In genomic region chr20:64100566-64100888, GRCh38 we compare ENCODE assay signal across 25 cellular contexts. TPM values are rescaled to one million over a fixed set of nuclear protein-coding genes. Genes with fewer than 3 reads are reported as not detected.
"Had no signal": no experiment of that assay in that cellular context is flagged by ENCODE, and none has a peak within 500 bp of the region (broad histone marks: within the 10 kb centered on the region; RNA-seq: fewer than 3 reads in every experiment).

No MANE protein-coding gene starts in this region.

- DNase-seq: activated CD4-positive, alpha-beta T cell treated with anti-CD3 and anti-CD28 coated beads, Interleukin-2, amount 50 U/mL, for 4 hours; activated CD4-positive, CD25-positive, alpha-beta regulatory T cell; activated naive CD4-positive, alpha-beta T cell; activated naive CD8-positive, alpha-beta T cell treated with anti-CD3 and anti-CD28 coated beads, Interleukin-2, amount 50 U/mL, for 24 hours; activated T-cell treated with anti-CD3 and anti-CD28 coated beads for 4 hours; dermis blood vessel endothelial cell; effector memory CD8-positive, alpha-beta T cell; foreskin melanocyte; immature natural killer cell; nephron progenitor cell; small intestine; stimulated activated CD4-positive, alpha-beta T cell treated with anti-CD3 and anti-CD28 coated beads, Interleukin-4, amount 100 ng/mL, for 24 hours had no signal

- H3K27ac Mint-ChIP-seq: activated naive CD8-positive, alpha-beta T cell treated with anti-CD3 and anti-CD28 coated beads, Interleukin-2, amount 50 U/mL, for 24 hours; effector memory CD8-positive, alpha-beta T cell; immature natural killer cell; progenitor cell of endocrine pancreas; stimulated activated naive CD8-positive, alpha-beta T cell treated with anti-CD3 and anti-CD28 coated beads, Interleukin-15, Interleukin-2, amounts not matched to agents 100 ng/mL and 50 ng/mL, for 24 hours; type B pancreatic cell had no signal

- H3K9me3 Mint-ChIP-seq: immature natural killer cell, type B pancreatic cell had no signal

- ATAC-seq: activated naive CD8-positive, alpha-beta T cell treated with anti-CD3 and anti-CD28 coated beads, Interleukin-2, amount 50 U/mL, for 24 hours had no signal

- H3K27me3 ChIP-seq: right atrium auricular region had no signal

- H3K36me3 ChIP-seq: right atrium auricular region had no signal

- H3K4me3 Mint-ChIP-seq: activated naive CD8-positive, alpha-beta T cell treated with anti-CD3 and anti-CD28 coated beads, Interleukin-2, amount 50 U/mL, for 24 hours; nephron progenitor cell; stimulated activated naive CD8-positive, alpha-beta T cell treated with anti-CD3 and anti-CD28 coated beads, Interleukin-15, Interleukin-2, amounts not matched to agents 100 ng/mL and 50 ng/mL, for 24 hours had no signal

- H3K27ac ChIP-seq: epithelial cell of prostate, right atrium auricular region had no signal

- H3K36me3 Mint-ChIP-seq: type B pancreatic cell had no signal

- H3K9me3 ChIP-seq: right atrium auricular region had no signal

- H3K4me3 ChIP-seq: right atrium auricular region had no signal

RNA-seq across cellular contexts. Expression of gene NPBWR2, which starts 6.8 kb away (rescaled TPM):
- total RNA-seq: astrocyte, bronchial epithelial cell, chondrocyte, dermis blood vessel endothelial cell, fibroblast of lung, lower leg skin, mesenteric fat pad, omental fat pad, progenitor cell of endocrine pancreas, right atrium auricular region, temporal lobe had no signal
- polyA plus RNA-seq: fibroblast of lung, immature natural killer cell, small intestine had no signal

RNA-seq across cellular contexts. Expression of gene LKAAEAR1, which starts 16.3 kb away (rescaled TPM):
- total RNA-seq: astrocyte, bronchial epithelial cell, dermis blood vessel endothelial cell, fibroblast of lung, mesenteric fat pad, progenitor cell of endocrine pancreas, right atrium auricular region had no signal
- polyA plus RNA-seq: fibroblast of lung, immature natural killer cell, small intestine had no signal
